ENCODE assay signal across 11 cellular contexts in genomic region chr18:62326646-62327348, GRCh38. TPM values are rescaled to one million over a fixed set of nuclear protein-coding genes. Genes with fewer than 3 reads are reported as not detected.
DNase-seq lines count a peak whose midpoint lies in the region; ATAC-seq, FAIRE-seq and TF ChIP-seq lines count a peak whose summit lies in the region.
"Had no signal": no experiment of that assay in that cellular context is flagged by ENCODE, and none has a peak within 500 bp of the region (broad histone marks: within the 10 kb centered on the region; RNA-seq: fewer than 3 reads in every experiment).

No MANE protein-coding gene starts in this region.

- CTCF ChIA-PET in HepG2 (lab: Yijun Ruan, JAX; ENCODE audit: low intra/inter-chr PET ratio, low total read pairs), result interaction anchor here (1.0 kb wide), 1 partner anchor 143 kb away, joined by 3 read pairs; no protein-coding TSS in a partner anchor

- H3K9me3 ChIP-seq in HepG2 (ENCODE audit: low read length) (no peaks in the 10 kb centered on the region), right lobe of liver (no peaks in the 10 kb centered on the region), iPS-18c (ENCODE audit: control insufficient read depth, insufficient read depth, low read length) (no peaks in the 10 kb centered on the region), upper lobe of right lung (no peaks in the 10 kb centered on the region)
- H3K9me3 ChIP-seq: thyroid gland had no signal

- peaks cover 59% of the 10 kb centered on the region for H3K4me1 ChIP-seq in HepG2 (ENCODE audit: insufficient read depth, low read length)
- peaks cover 0 to 8% (median 3%) of the 10 kb centered on the region in 4 donors for H3K4me1 ChIP-seq in right lobe of liver
- peaks cover 42% of the 10 kb centered on the region for H3K4me1 ChIP-seq in upper lobe of right lung

- peaks cover 25% of the 10 kb centered on the region for H3K27me3 Mint-ChIP-seq in activated T-helper 2 cell treated with anti-CD3 and anti-CD28 coated beads, Interferon-gamma antibody, Interleukin-2, Interleukin-4, amounts not matched to agents 10 μg/mL and 5 μg/mL and 100 μg/mL, durations not matched to agents 14 hours and 24 hours and 36 hours (ENCODE audit: low read depth)

- peaks cover 32% of the 10 kb centered on the region for H3K36me3 Mint-ChIP-seq in activated T-helper 2 cell treated with anti-CD3 and anti-CD28 coated beads, Interferon-gamma antibody, Interleukin-2, Interleukin-4, amounts not matched to agents 10 μg/mL and 5 μg/mL and 100 μg/mL, durations not matched to agents 14 hours and 24 hours and 36 hours (ENCODE audit: low read depth)

- POLR2A ChIA-PET in HepG2 (lab: Yijun Ruan, JAX), result no interaction called here

- H4K20me1 ChIP-seq in HepG2 (ENCODE audit: insufficient read depth, low read length), result no peaks in the 10 kb centered on the region

- no peak for TF ChIP-seq POLR2A in HepG2 (IDR thresholded peaks at IDR 0.05; ENCODE audit: insufficient read depth in 1 of 2, low read depth in 2 of 2, low read length in 2 of 2)
- TF ChIP-seq POLR2A in right lobe of liver (IDR thresholded peaks at IDR 0.05), result no peak

- no peaks in the 10 kb centered on the region for H3K36me3 ChIP-seq in HepG2 (replicated peaks in 1 of 2; ENCODE audit: control insufficient read depth in 1 of 2, insufficient read depth in 2 of 2, low read length in 2 of 2)
- H3K36me3 ChIP-seq in right lobe of liver, result no peaks in the 10 kb centered on the region
- no peaks in the 10 kb centered on the region for H3K36me3 ChIP-seq in upper lobe of right lung
- H3K36me3 ChIP-seq: thyroid gland had no signal

- peaks cover 68% of the 10 kb centered on the region for H3K4me1 Mint-ChIP-seq in activated T-helper 2 cell treated with anti-CD3 and anti-CD28 coated beads, Interferon-gamma antibody, Interleukin-2, Interleukin-4, amounts not matched to agents 10 μg/mL and 5 μg/mL and 100 μg/mL, durations not matched to agents 14 hours and 24 hours and 36 hours (ENCODE audit: low read depth)

- H3K4me3 ChIP-seq in HepG2 (replicated peaks in 1 of 3; ENCODE audit: insufficient read depth in 1 of 3, low read depth in 2 of 3, low read length in 3 of 3) (peak overlapping the region; percentile 67 to 90 (median 79)), right lobe of liver (no peak overlapping the region), iPS-18c (ENCODE audit: insufficient read depth, low read depth, low read length) (peak overlapping the region; percentile 70), upper lobe of right lung (peak overlapping the region; percentile 57)

- H3K27ac ChIP-seq in HepG2 (ENCODE audit: extremely low read length, insufficient read depth, low read length), result no peak overlapping the region
- H3K27ac ChIP-seq in right lobe of liver, result no peak overlapping the region
- no peak overlapping the region for H3K27ac ChIP-seq in upper lobe of right lung

- no peak for TF ChIP-seq CTCF in HepG2 (CRISPR knock-in tag; IDR thresholded peaks at IDR 0.05)
- TF ChIP-seq CTCF in right lobe of liver (IDR thresholded peaks at IDR 0.05), result no peak
- TF ChIP-seq CTCF in upper lobe of right lung (IDR thresholded peaks at IDR 0.05), result no peak

- H3K9ac ChIP-seq in HepG2 (ENCODE audit: insufficient read depth, low read depth, low read length), result peak overlapping the region; percentile 52; the same call in 1 of the 2 replicates

- H3K4me2 ChIP-seq in HepG2 (ENCODE audit: low read depth, low read length), result peak overlapping the region; percentile 79

- in situ Hi-C loops in HepG2 (cut with HindIII; ENCODE audit: extremely low pct_ligation_motif_present, low pct_unique_long_range_greater_than_20kb), result loop anchor here (10.0 kb wide), 1 partner anchor 68 kb away; no protein-coding TSS in a partner anchor

- ATAC-seq in HepG2, result no peak
- ATAC-seq in right lobe of liver, result no peak
- no peak for ATAC-seq in upper lobe of right lung
- no peak for ATAC-seq in HG02610 (IDR thresholded peaks at IDR 0.05; ENCODE audit: unreplicated experiment)

- DNase-seq in HepG2 (ENCODE audit: low spot score) (no peak), right lobe of liver (no peak), upper lobe of right lung (no peak), foreskin melanocyte (no peak), NCI-H1105 (lab: John Stamatoyannopoulos, UW) (no peak)
- no peak for DNase-seq in activated T-helper 2 cell treated with anti-CD3 and anti-CD28 coated beads, Interferon-gamma antibody, Interleukin-2, Interleukin-4, amounts not matched to agents 10 μg/mL and 5 μg/mL and 100 μg/mL, durations not matched to agents 14 hours and 24 hours and 36 hours (ENCODE audit: low spot score)
- DNase-seq: activated effector memory CD4-positive, alpha-beta T cell treated with Interleukin-2 at 50 U/mL for 16 hours; nucleus accumbens had no signal

- BruUV-seq in HepG2 (replicated peaks; lab: Mats Ljungman, UMichigan), result no TSS peak

- H3K79me2 ChIP-seq in HepG2 (ENCODE audit: insufficient read depth, low read length), result peaks cover 16% of the 10 kb centered on the region

- peak overlapping the region; percentile 7 for H2AFZ ChIP-seq in HepG2 (ENCODE audit: low read length)

- no peak for TF ChIP-seq RAD21 in HepG2 (CRISPR knock-in tag; IDR thresholded peaks at IDR 0.05)

- intact Hi-C loops in HepG2 (cut with micrococcal nuclease; ENCODE audit: unreplicated experiment), result no loop called here
- intact Hi-C loops in right lobe of liver (cut with DNase I), result no loop called here
- intact Hi-C loops in activated T-helper 2 cell treated with anti-CD3 and anti-CD28 coated beads, Interferon-gamma antibody, Interleukin-2, Interleukin-4, amounts not matched to agents 10 μg/mL and 5 μg/mL and 100 μg/mL, durations not matched to agents 14 hours and 24 hours and 36 hours (cut with micrococcal nuclease), result loop anchor here (2.0 to 5.0 kb wide), 4 partner anchors 44 to 1041 kb away; partner anchors contain the start of genes KDSR, PIGN and RELCH
- intact Hi-C loops in upper lobe of right lung (cut with DNase I), result no loop called here

- 68% methylated on average over 9 of the region's 12 CpGs for WGBS in HepG2 (ENCODE audit: low lambda C conversion rate)
- 63% methylated on average over 10 of the region's 12 CpGs for WGBS in right lobe of liver (ENCODE audit: insufficient coverage, low coverage, low lambda C conversion rate, missing lambda C conversion rate)

- no peak overlapping the region for H3K27ac Mint-ChIP-seq in activated T-helper 2 cell treated with anti-CD3 and anti-CD28 coated beads, Interferon-gamma antibody, Interleukin-2, Interleukin-4, amounts not matched to agents 10 μg/mL and 5 μg/mL and 100 μg/mL, durations not matched to agents 14 hours and 24 hours and 36 hours

- TF ChIP-seq EP300 in HepG2 (IDR thresholded peaks at IDR 0.05; ENCODE audit: low read depth in 2 of 2, low read length in 2 of 2) (no peak), HepG2 (CRISPR knock-in tag; IDR thresholded peaks at IDR 0.05; ENCODE audit: borderline replicate concordance) (no peak)

- no peaks in the 10 kb centered on the region for H3K9me3 Mint-ChIP-seq in activated T-helper 2 cell treated with anti-CD3 and anti-CD28 coated beads, Interferon-gamma antibody, Interleukin-2, Interleukin-4, amounts not matched to agents 10 μg/mL and 5 μg/mL and 100 μg/mL, durations not matched to agents 14 hours and 24 hours and 36 hours

- H3K4me3 Mint-ChIP-seq in activated T-helper 2 cell treated with anti-CD3 and anti-CD28 coated beads, Interferon-gamma antibody, Interleukin-2, Interleukin-4, amounts not matched to agents 10 μg/mL and 5 μg/mL and 100 μg/mL, durations not matched to agents 14 hours and 24 hours and 36 hours (ENCODE audit: low read depth), result peak overlapping the region; percentile 92

- H3K27me3 ChIP-seq in HepG2 (ENCODE audit: control insufficient read depth in 1 of 2, insufficient read depth in 2 of 2, low read length in 2 of 2) (peaks cover 0 to 7% of the 10 kb centered on the region in 2 experiments; a peak in 2 of 5 replicates), right lobe of liver (peaks cover 0 to 14% of the 10 kb centered on the region in 2 donors), upper lobe of right lung (peaks cover 45% of the 10 kb centered on the region)
- H3K27me3 ChIP-seq: thyroid gland had no signal

- FAIRE-seq in HepG2 (lab: Jason Lieb, UNC), result no peak

RNA-seq across cellular contexts. Expression of gene TNFRSF11A, which starts 1.7 kb away (rescaled TPM):
- total RNA-seq in HepG2 (2016; rRNA removed; fragmentation: Illumina TruSeq; extraction: Trizol) (3.6 and 4.6 TPM in 2 replicates), right lobe of liver (1 to 10 TPM in 3 of 6 experiments, under 1 TPM in 3; 0.27 to 2.1 (median 0.81) TPM), upper lobe of right lung (2.5 TPM)
- total RNA-seq in HepG2 (2016; cell fraction: cytosol; rRNA removed; fragmentation: Illumina TruSeq; extraction: Trizol; ENCODE audit: low read depth), result 2.4 and 4.4 TPM in 2 replicates
- total RNA-seq in HepG2 (2016; cell fraction: insoluble cytoplasmic fraction; rRNA removed; fragmentation: Illumina TruSeq; extraction: Trizol), result 4.2 and 4.6 TPM in 2 replicates
- total RNA-seq in HepG2 (2016; cell fraction: membrane; rRNA removed; fragmentation: Illumina TruSeq; extraction: Trizol), result 2.7 and 3.6 TPM in 2 replicates
- 7.2 and 7.4 TPM in 2 replicates for total RNA-seq in HepG2 (2016; cell fraction: nucleus; rRNA removed; fragmentation: Illumina TruSeq; extraction: Trizol)
- polyA plus RNA-seq in HepG2 (2011; rRNA removed), result 6.4 and 8.2 TPM in 2 replicates
- 5.6 and 6.7 TPM in 2 replicates for polyA plus RNA-seq in HepG2 (2011; cell fraction: cytosol; rRNA removed)
- polyA plus RNA-seq in HepG2 (2011; cell fraction: nucleus; rRNA removed), result 8.3 and 10.7 TPM in 2 replicates
- 1.2 and 2.9 TPM in 2 replicates for polyA plus RNA-seq in HepG2 (2012)
- 1.3 and 2.0 TPM in 2 replicates for polyA plus RNA-seq in HepG2 (2016; cell fraction: cytosol; fragmentation: Illumina TruSeq; extraction: Trizol; ENCODE audit: low read depth)
- polyA plus RNA-seq in HepG2 (2016; cell fraction: insoluble cytoplasmic fraction; fragmentation: Illumina TruSeq; extraction: Trizol; ENCODE audit: low read depth), result 2.5 and 2.7 TPM in 2 replicates
- 2.9 and 3.0 TPM in 2 replicates for polyA plus RNA-seq in HepG2 (2016; cell fraction: membrane; fragmentation: Illumina TruSeq; extraction: Trizol; ENCODE audit: low read depth)
- polyA plus RNA-seq in HepG2 (2016; cell fraction: nucleus; fragmentation: Illumina TruSeq; extraction: Trizol; ENCODE audit: insufficient read depth, low read depth), result 12.9 and 13.2 TPM in 2 replicates
- polyA minus RNA-seq in HepG2 (2011; rRNA and poly(A)+ RNA removed; ENCODE audit: low replicate concordance), result 6.1 and 14.1 TPM in 2 replicates
- polyA minus RNA-seq in HepG2 (2011; cell fraction: cytosol; rRNA and poly(A)+ RNA removed), result 6.1 and 7.0 TPM in 2 replicates
- 8.5 and 10.9 TPM in 2 replicates for polyA minus RNA-seq in HepG2 (2011; cell fraction: nucleus; rRNA and poly(A)+ RNA removed)
- total RNA-seq in activated T-helper 2 cell treated with anti-CD3 and anti-CD28 coated beads, Interferon-gamma antibody, Interleukin-2, Interleukin-4, amounts not matched to agents 10 μg/mL and 5 μg/mL and 100 μg/mL, durations not matched to agents 14 hours and 24 hours and 36 hours, result 38.2 and 43.0 TPM in 2 replicates

Comparison
In these comparisons a context has a peak if more than half of its experiments do, and no peak if none do; other contexts are left out.
1. H3K4me3 ChIP-seq: peak in HepG2 (3 of 3), iPS-18c (single experiment) and upper lobe of right lung (single experiment); none in right lobe of liver (0 of 3).